Comparison of ENCODE assay signal across 8 cellular contexts in the genomic region with DNA sequence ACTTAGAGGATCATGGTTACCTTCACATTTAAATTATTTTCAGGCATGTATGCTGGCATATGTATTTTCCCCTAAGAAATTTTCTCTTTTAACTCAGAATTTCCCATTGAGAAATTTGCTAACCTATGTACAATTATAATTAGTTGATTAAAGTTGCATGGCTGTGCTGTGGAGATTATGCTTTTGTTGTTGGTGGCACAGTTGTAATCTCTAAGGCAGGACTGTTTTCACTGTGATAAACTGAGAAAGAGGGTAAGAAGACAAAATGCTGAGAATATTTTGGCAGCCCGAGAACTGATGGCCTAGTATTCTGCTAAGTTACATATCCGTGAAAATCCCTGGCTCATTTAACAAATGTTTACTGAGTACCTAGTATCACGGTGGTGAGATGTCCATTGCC. TPM values are rescaled to one million over a fixed set of nuclear protein-coding genes. Genes with fewer than 3 reads are reported as not detected.
DNase-seq lines count a peak whose midpoint lies in the region; ATAC-seq, FAIRE-seq and TF ChIP-seq lines count a peak whose summit lies in the region.

No MANE protein-coding gene starts in this region.

- intact Hi-C loops in gastrocnemius medialis (cut with DNase I; ENCODE audit: low total_unique reads) = loop anchor here (10.0 kb wide), 1 partner anchor 177 kb away; no protein-coding TSS in a partner anchor

- TF ChIP-seq CTCF in gastrocnemius medialis (IDR thresholded peaks at IDR 0.05 in 4 of 5, conservative IDR thresholded peaks at IDR 0.05 in 1 of 5) = no peak

- H3K27ac Mint-ChIP-seq in T-helper 1 cell treated with Interleukin-12 subunit alpha and Interleukin-12 subunit beta and Interleukin-4 antibody, amounts not matched to agents 30 μg/mL and 1 μg/mL, for 36 hours = no peak overlapping the region

- FAIRE-seq in GM12892 (lab: Jason Lieb, UNC) = no peak

- peaks cover 17% of the 10 kb centered on the region for H3K36me3 Mint-ChIP-seq in T-helper 1 cell treated with Interleukin-12 subunit alpha and Interleukin-12 subunit beta and Interleukin-4 antibody, amounts not matched to agents 30 μg/mL and 1 μg/mL, for 36 hours (ENCODE audit: low read depth)

- no peaks in the 10 kb centered on the region for H3K27me3 Mint-ChIP-seq in T-helper 1 cell treated with Interleukin-12 subunit alpha and Interleukin-12 subunit beta and Interleukin-4 antibody, amounts not matched to agents 30 μg/mL and 1 μg/mL, for 36 hours (ENCODE audit: low read depth)

- H3K4me3 Mint-ChIP-seq in T-helper 1 cell treated with Interleukin-12 subunit alpha and Interleukin-12 subunit beta and Interleukin-4 antibody, amounts not matched to agents 30 μg/mL and 1 μg/mL, for 36 hours = peak overlapping the region; percentile 87

- H3K27ac ChIP-seq in gastrocnemius medialis = peak overlapping the region; percentile 84 to 94 (median 88)

- H3K9ac ChIP-seq in endocrine pancreas (ENCODE audit: control insufficient read depth, insufficient read depth, low read length) = no peak overlapping the region

- DNase-seq in T-helper 1 cell = no peak
- peak; percentile 43 for DNase-seq in NCI-H446 treated with DMSO at 0.1 percent for 48 hours (lab: John Stamatoyannopoulos, UW)
- no peak for DNase-seq in gastrocnemius medialis
- DNase-seq in GM12892 (ENCODE audit: insufficient read length) = no peak
- no peak for DNase-seq in T1000 (lab: John Stamatoyannopoulos, UW)
- DNase-seq in stimulated activated CD4-positive, alpha-beta T cell treated with anti-CD3 and anti-CD28 coated beads, Interleukin-15, amount 100 ng/mL, for 24 hours = no peak

- H3K4me1 ChIP-seq in endocrine pancreas (ENCODE audit: control insufficient read depth, insufficient read depth, low read length) (peaks cover 4% of the 10 kb centered on the region), gastrocnemius medialis (peaks cover 9 to 10% of the 10 kb centered on the region in 2 donors)

- no peak for TF ChIP-seq POLR2A in gastrocnemius medialis (IDR thresholded peaks at IDR 0.05)
- TF ChIP-seq POLR2A in GM12892 (IDR thresholded peaks at IDR 0.05; ENCODE audit: low read depth, low read length) = no peak

- H3K27me3 ChIP-seq in endocrine pancreas (ENCODE audit: control insufficient read depth, insufficient read depth, low read length) (no peaks in the 10 kb centered on the region), gastrocnemius medialis (no peaks in the 10 kb centered on the region)

- no peaks in the 10 kb centered on the region for H3K36me3 ChIP-seq in endocrine pancreas (ENCODE audit: control insufficient read depth, insufficient read depth, low read length)
- H3K36me3 ChIP-seq in gastrocnemius medialis = no peaks in the 10 kb centered on the region

- in situ Hi-C loops in gastrocnemius medialis (cut with MboI; ENCODE audit: low sequenced_read_pairs in 4 of 4) = no loop called here

- no peaks in the 10 kb centered on the region for H3K9me3 Mint-ChIP-seq in T-helper 1 cell treated with Interleukin-12 subunit alpha and Interleukin-12 subunit beta and Interleukin-4 antibody, amounts not matched to agents 30 μg/mL and 1 μg/mL, for 36 hours

- H3K9me3 ChIP-seq in endocrine pancreas (ENCODE audit: control insufficient read depth, low read length) (no peaks in the 10 kb centered on the region), gastrocnemius medialis (no peaks in the 10 kb centered on the region)

- ATAC-seq in gastrocnemius medialis = no peak

- peak overlapping the region; percentile 76 for H3K4me3 ChIP-seq in endocrine pancreas (ENCODE audit: control insufficient read depth, insufficient read depth, low read length)
- H3K4me3 ChIP-seq in gastrocnemius medialis = peak overlapping the region in 2 of 4 donors; percentile 71 to 79

- H3K4me1 Mint-ChIP-seq in T-helper 1 cell treated with Interleukin-12 subunit alpha and Interleukin-12 subunit beta and Interleukin-4 antibody, amounts not matched to agents 30 μg/mL and 1 μg/mL, for 36 hours (ENCODE audit: low read depth) = peaks cover 27% of the 10 kb centered on the region

RNA-seq across cellular contexts. Expression of a gene that starts 1.4 kb away (rescaled TPM):
- total RNA-seq in gastrocnemius medialis = 10 to 100 TPM; 12.3 to 24.5 (median 21.2) TPM
- polyA plus RNA-seq in GM12892 (2012; ENCODE audit: missing spikeins) = 28.6 TPM
